Comparison of ENCODE assay signal across 24 cellular contexts in genomic region chr3:126655887-126656286, GRCh38. TPM values are rescaled to one million over a fixed set of nuclear protein-coding genes. Genes with fewer than 3 reads are reported as not detected.
A peak's percentile ranks its signal among the peaks of the same experiment; 100 is the strongest.
DNase-seq lines count a peak whose midpoint lies in the region; FAIRE-seq and TF ChIP-seq lines count a peak whose summit lies in the region.
"Had no signal": no experiment of that assay in that cellular context is flagged by ENCODE, and none has a peak within 500 bp of the region (broad histone marks: within the 10 kb centered on the region; RNA-seq: fewer than 3 reads in every experiment).

No MANE protein-coding gene starts in this region.

- H3K9me3 Mint-ChIP-seq in activated naive CD4-positive, alpha-beta T cell treated with anti-CD3 and anti-CD28 coated beads, Interleukin-2, amount 10 ng/mL, durations not matched to agents 7 days and 5 days = peaks cover 9% of the 10 kb centered on the region
- H3K9me3 Mint-ChIP-seq in astrocyte (ENCODE audit: unreplicated experiment) (peaks cover 10% of the 10 kb centered on the region), neural progenitor cell (peaks cover 8% of the 10 kb centered on the region)

- H3K27ac ChIP-seq in astrocyte (ENCODE audit: low read depth, low read length) (no peak overlapping the region), neural progenitor cell (no peak overlapping the region)
- H3K27ac ChIP-seq: Peyer's patch, right lobe of liver, SJSA1 had no signal

- H3K27me3 Mint-ChIP-seq in activated naive CD4-positive, alpha-beta T cell treated with anti-CD3 and anti-CD28 coated beads, Interleukin-2, amount 10 ng/mL, durations not matched to agents 7 days and 5 days = peaks cover 42% of the 10 kb centered on the region
- H3K27me3 Mint-ChIP-seq in astrocyte (ENCODE audit: low read depth, unreplicated experiment) (peaks cover 23% of the 10 kb centered on the region), neural progenitor cell (ENCODE audit: insufficient read depth, low read depth) (peaks cover 5% of the 10 kb centered on the region)

- TF ChIP-seq CTCF in astrocyte (IDR thresholded peaks at IDR 0.05; ENCODE audit: insufficient read depth, low read depth, low read length) (no peak), neural progenitor cell (IDR thresholded peaks at IDR 0.05) (no peak)

- H3K4me1 Mint-ChIP-seq in activated naive CD4-positive, alpha-beta T cell treated with anti-CD3 and anti-CD28 coated beads, Interleukin-2, amount 10 ng/mL, durations not matched to agents 7 days and 5 days = peaks cover 7% of the 10 kb centered on the region
- H3K4me1 Mint-ChIP-seq in astrocyte (ENCODE audit: low read depth, unreplicated experiment) (no peaks in the 10 kb centered on the region), neural progenitor cell (peaks cover 6% of the 10 kb centered on the region)

- H3K9ac ChIP-seq in astrocyte (ENCODE audit: low read length) = no peak overlapping the region
- H3K9ac ChIP-seq in neural progenitor cell = no peak overlapping the region

- no peaks in the 10 kb centered on the region for H4K20me1 ChIP-seq in astrocyte (ENCODE audit: insufficient read depth, low read length)
- no peaks in the 10 kb centered on the region for H4K20me1 ChIP-seq in neural progenitor cell (ENCODE audit: low read depth)

- no peaks in the 10 kb centered on the region for H3K36me3 Mint-ChIP-seq in activated naive CD4-positive, alpha-beta T cell treated with anti-CD3 and anti-CD28 coated beads, Interleukin-2, amount 10 ng/mL, durations not matched to agents 7 days and 5 days
- H3K36me3 Mint-ChIP-seq in astrocyte (ENCODE audit: low read depth, unreplicated experiment) (no peaks in the 10 kb centered on the region), neural progenitor cell (no peaks in the 10 kb centered on the region)

- H3K4me1 ChIP-seq in astrocyte (ENCODE audit: insufficient read depth, low read length) = peaks cover 3% of the 10 kb centered on the region
- H3K4me1 ChIP-seq in neural progenitor cell = peaks cover 3% of the 10 kb centered on the region
- H3K4me1 ChIP-seq: Peyer's patch, right lobe of liver had no signal

- CTCF ChIA-PET in activated naive CD4-positive, alpha-beta T cell treated with anti-CD3 and anti-CD28 coated beads, Interleukin-2, amount 10 ng/mL, durations not matched to agents 7 days and 5 days (lab: Charles Lee) = no interaction called here

- DNase-seq in activated naive CD4-positive, alpha-beta T cell treated with anti-CD3 and anti-CD28 coated beads, Interleukin-2, amount 10 ng/mL, durations not matched to agents 7 days and 5 days = no peak
- DNase-seq in activated naive CD4-positive, alpha-beta T cell (lab: John Stamatoyannopoulos, UW) = no peak
- DNase-seq in H7 = peak; percentile 11
- no peak for DNase-seq in astrocyte (ENCODE audit: low read depth)
- DNase-seq in neural progenitor cell (ENCODE audit: low spot score) = no peak
- DNase-seq in mesenteric fat pad (ENCODE audit: low spot score) = no peak
- no peak for DNase-seq in RPMI8226
- no peak for DNase-seq in NCI-H1436 (lab: John Stamatoyannopoulos, UW)
- DNase-seq: ACHN; adrenal gland; GDM1; NCI-H510A treated with DMSO at 0.1 percent for 48 hours; NK-92 treated with Interleukin-12 subunit alpha and Interleukin-12 subunit beta, amount 100 ng/mL, for 24 hours; Peyer's patch; right lobe of liver; stimulated activated CD8-positive, alpha-beta memory T cell treated with anti-CD3 and anti-CD28 coated beads, Interleukin-4, amount 100 ng/mL, for 48 hours; substantia nigra; T-helper 2 cell had no signal

- no peak overlapping the region for H3K27ac Mint-ChIP-seq in activated naive CD4-positive, alpha-beta T cell treated with anti-CD3 and anti-CD28 coated beads, Interleukin-2, amount 10 ng/mL, durations not matched to agents 7 days and 5 days
- H3K27ac Mint-ChIP-seq in astrocyte (ENCODE audit: unreplicated experiment) (no peak overlapping the region), neural progenitor cell (no peak overlapping the region)

- H2AFZ ChIP-seq in astrocyte (ENCODE audit: low read depth, low read length) = no peak overlapping the region
- H2AFZ ChIP-seq in neural progenitor cell (replicated peaks) = no peak overlapping the region

- H3K4me2 ChIP-seq in astrocyte (ENCODE audit: low read length) (no peak overlapping the region), neural progenitor cell (no peak overlapping the region)

- H3K9me3 ChIP-seq in astrocyte (ENCODE audit: insufficient read depth, low read depth, low read length) = no peaks in the 10 kb centered on the region
- H3K9me3 ChIP-seq in neural progenitor cell (ENCODE audit: low read depth) = no peaks in the 10 kb centered on the region
- H3K9me3 ChIP-seq: adrenal gland, Peyer's patch, right lobe of liver, SJSA1 had no signal

- H3K79me2 ChIP-seq in astrocyte (ENCODE audit: insufficient read depth, low read length) (no peaks in the 10 kb centered on the region), neural progenitor cell (ENCODE audit: low read depth) (no peaks in the 10 kb centered on the region)

- no peaks in the 10 kb centered on the region for H3K36me3 ChIP-seq in H7 (replicated peaks; ENCODE audit: control insufficient read depth, insufficient read depth, low read length)
- H3K36me3 ChIP-seq in astrocyte (ENCODE audit: insufficient read depth, low read length) = no peaks in the 10 kb centered on the region
- no peaks in the 10 kb centered on the region for H3K36me3 ChIP-seq in neural progenitor cell
- H3K36me3 ChIP-seq: adrenal gland, HAP-1, Peyer's patch, right lobe of liver, SJSA1 had no signal

- H3K4me3 ChIP-seq in H7 (ENCODE audit: insufficient read depth, low read depth, low read length) (no peak overlapping the region), astrocyte (ENCODE audit: insufficient read depth, low read depth, low read length) (no peak overlapping the region), neural progenitor cell (no peak overlapping the region)

- FAIRE-seq in astrocyte (lab: Jason Lieb, UNC) = no peak
- FAIRE-seq: bronchial epithelial cell, endothelial cell of umbilical vein, K562, urothelium cell line had no signal

- peak overlapping the region; percentile 77 for H3K4me3 Mint-ChIP-seq in activated naive CD4-positive, alpha-beta T cell treated with anti-CD3 and anti-CD28 coated beads, Interleukin-2, amount 10 ng/mL, durations not matched to agents 7 days and 5 days
- H3K4me3 Mint-ChIP-seq in astrocyte (ENCODE audit: unreplicated experiment) (peak overlapping the region; percentile 92), neural progenitor cell (peak overlapping the region; percentile 90)

- H3F3A ChIP-seq in neural progenitor cell (ENCODE audit: low read depth) = no peaks in the 10 kb centered on the region

- H3K27me3 ChIP-seq in H7 (ENCODE audit: control insufficient read depth, insufficient read depth, low read length) (peaks cover 15% of the 10 kb centered on the region), astrocyte (ENCODE audit: insufficient read depth, low read length) (peaks cover 3% of the 10 kb centered on the region), neural progenitor cell (peaks cover 74% of the 10 kb centered on the region)
- H3K27me3 ChIP-seq: adrenal gland, Peyer's patch, right lobe of liver had no signal

RNA-seq across cellular contexts. Expression of gene TXNRD3, which starts 1.0 kb away (rescaled TPM):
- 2.0 and 10.6 TPM in 2 replicates for total RNA-seq in H7 (2014; rRNA removed; shearing (Covaris generic))
- total RNA-seq in astrocyte = 7.6 and 11.1 TPM in 2 replicates
- total RNA-seq in neural progenitor cell (ENCODE audit: low replicate concordance) = 8.5 and 10.3 TPM in 2 replicates
- 12.2 TPM for total RNA-seq in mesenteric fat pad

RNA-seq across cellular contexts. Expression of gene CHCHD6, which starts 48.2 kb away (rescaled TPM):
- total RNA-seq in H7 (2014; rRNA removed; shearing (Covaris generic)) = 19.5 and 40.2 TPM in 2 replicates
- total RNA-seq in astrocyte (21.1 TPM in 2 replicates), neural progenitor cell (ENCODE audit: low replicate concordance) (35.7 and 46.2 TPM in 2 replicates), mesenteric fat pad (10.9 TPM)
